In genomic region chr2:177282787-177283533, GRCh38 we compare ENCODE assay signal across 25 cellular contexts. TPM values are rescaled to one million over a fixed set of nuclear protein-coding genes. Genes with fewer than 3 reads are reported as not detected.
DNase-seq lines count a peak whose midpoint lies in the region; ATAC-seq and TF ChIP-seq lines count a peak whose summit lies in the region.
"Had no signal": no experiment of that assay in that cellular context is flagged by ENCODE, and none has a peak within 500 bp of the region (broad histone marks: within the 10 kb centered on the region; RNA-seq: fewer than 3 reads in every experiment).

No MANE protein-coding gene starts in this region.

- no peaks in the 10 kb centered on the region for H3K79me1 ChIP-seq in mesendoderm (ENCODE audit: low read length)

- peak overlapping the region in 3 of 5 experiments; percentile 23 to 73 (median 26) for H3K27ac Mint-ChIP-seq in brain
- H3K27ac Mint-ChIP-seq: activated naive CD4-positive, alpha-beta T cell treated with anti-CD3 and anti-CD28 coated beads for 36 hours; CD4-positive, alpha-beta T cell had no signal

- no peaks in the 10 kb centered on the region for H3K79me2 ChIP-seq in mesendoderm (ENCODE audit: control insufficient read depth, insufficient read depth, low read length)

- no peak overlapping the region for H3K4me2 ChIP-seq in mesendoderm (ENCODE audit: low read length)

- H4K8ac ChIP-seq in mesendoderm (ENCODE audit: low read depth, low read length) = no peak overlapping the region

- peaks cover 25% of the 10 kb centered on the region for H3K4me1 Mint-ChIP-seq in brain

- H3K4me3 ChIP-seq in A673 (ENCODE audit: low read depth, low read length, poor library complexity, severe bottlenecking) = no peak overlapping the region
- H3K4me3 ChIP-seq in mesendoderm (ENCODE audit: low read length) = no peak overlapping the region
- H3K4me3 ChIP-seq: dorsolateral prefrontal cortex, HAP-1, Peyer's patch, SJCRH30 had no signal

- no peak overlapping the region for H2BK15ac ChIP-seq in mesendoderm (replicated peaks; ENCODE audit: low read depth)

- no peaks in the 10 kb centered on the region for H3K27me3 Mint-ChIP-seq in brain
- H3K27me3 Mint-ChIP-seq: CD4-positive, alpha-beta T cell had no signal

- no peak overlapping the region for H3K4me3 Mint-ChIP-seq in brain
- H3K4me3 Mint-ChIP-seq: activated naive CD4-positive, alpha-beta T cell treated with anti-CD3 and anti-CD28 coated beads for 36 hours; CD4-positive, alpha-beta T cell had no signal

- TF ChIP-seq CTCF in A673 (conservative IDR thresholded peaks at IDR 0.05; ENCODE audit: low read depth, low read length) (peak; percentile 45), brain (conservative IDR thresholded peaks at IDR 0.05) (no peak)

- no peak overlapping the region for H2AK5ac ChIP-seq in mesendoderm (ENCODE audit: low read length)

- no TSS peak for BruUV-seq in A673 (replicated peaks; lab: Mats Ljungman, UMichigan)

- H3K27me3 ChIP-seq in A673 (replicated peaks; ENCODE audit: insufficient read depth, low read depth, low read length, poor library complexity) (no peaks in the 10 kb centered on the region), mesendoderm (ENCODE audit: insufficient read depth, low read length, poor library complexity) (no peaks in the 10 kb centered on the region)
- H3K27me3 ChIP-seq: dorsolateral prefrontal cortex, Peyer's patch, SJCRH30 had no signal

- in situ Hi-C loops in KBM-7 (cut with MboI; ENCODE audit: low pct_unique_long_range_greater_than_20kb, low sequenced_read_pairs) = no loop called here

- CTCF ChIA-PET in A673 (lab: Charles Lee) = interaction anchor here (0.6 to 2.0 kb wide), 3 partner anchors 13 to 48 kb away, joined by 3 to 9 read pairs (median 5); no protein-coding TSS in a partner anchor

- no peak overlapping the region for H4K5ac ChIP-seq in mesendoderm (ENCODE audit: low read length)

- no peaks in the 10 kb centered on the region for H3K36me3 Mint-ChIP-seq in brain

- peak overlapping the region; percentile 11 for H3K4ac ChIP-seq in mesendoderm (ENCODE audit: low read depth, low read length)

- DNase-seq in A673 (ENCODE audit: low spot score) (peak; percentile 44), KBM-7 (peak; percentile 42), mesendoderm (no peak), D341Med (ENCODE audit: low spot score) (no peak)
- DNase-seq in effector CD8-positive, alpha-beta T cell (lab: John Stamatoyannopoulos, UW) = no peak
- DNase-seq: activated CD4-positive, alpha-beta T cell treated with anti-CD3 and anti-CD28 coated beads for 4 hours; activated naive CD4-positive, alpha-beta T cell treated with anti-CD3 and anti-CD28 coated beads for 36 hours; activated T-cell treated with anti-CD3 and anti-CD28 coated beads, Interleukin-2, amount 50 U/mL, for 48 hours; CD4-positive, alpha-beta T cell; DMS153; foreskin melanocyte; GDM1; Kasumi-1; NCI-H1048; NCI-H2029; Peyer's patch; stimulated activated CD4-positive, alpha-beta T cell treated with anti-CD3 and anti-CD28 coated beads, Interleukin-15, amount 100 ng/mL, for 24 hours; stimulated activated CD8-positive, alpha-beta memory T cell treated with anti-CD3 and anti-CD28 coated beads, Interleukin-4, amount 100 ng/mL, for 48 hours; T-helper 1 cell had no signal

- no peak for ATAC-seq in SK-N-SH treated with all-trans-retinoic acid at 6 μM for 48 hours
- no peak for ATAC-seq in HG02763 (IDR thresholded peaks at IDR 0.05; ENCODE audit: unreplicated experiment)

- H3K18ac ChIP-seq in mesendoderm (ENCODE audit: low read length) = peak overlapping the region; percentile 56

- WGBS in mesendoderm (ENCODE audit: extremely low coverage, insufficient coverage, low lambda C conversion rate) = no CpG with 5 or more reads among the region's 5 CpGs

- H3K36me3 ChIP-seq in A673 (ENCODE audit: insufficient read depth, low read length, poor library complexity, severe bottlenecking) = no peaks in the 10 kb centered on the region
- no peaks in the 10 kb centered on the region for H3K36me3 ChIP-seq in mesendoderm (ENCODE audit: control insufficient read depth, insufficient read depth, low read length)
- H3K36me3 ChIP-seq: HAP-1, Peyer's patch, SJCRH30 had no signal

- no peaks in the 10 kb centered on the region for H3K9me3 ChIP-seq in A673 (ENCODE audit: low read depth, low read length, poor library complexity, severe bottlenecking)
- H3K9me3 ChIP-seq: HAP-1, Peyer's patch, SJCRH30 had no signal

- intact Hi-C loops in A673 (cut with micrococcal nuclease; ENCODE audit: unreplicated experiment) = no loop called here

- no peak overlapping the region for H2BK5ac ChIP-seq in mesendoderm (ENCODE audit: low read length)

- H3K4me1 ChIP-seq in A673 (ENCODE audit: insufficient read depth, low read length, poor library complexity, severe bottlenecking) (peaks cover 40% of the 10 kb centered on the region), mesendoderm (ENCODE audit: control insufficient read depth, low read depth, low read length) (peaks cover 8% of the 10 kb centered on the region)
- H3K4me1 ChIP-seq: HAP-1 had no signal

- no peak overlapping the region for H3K56ac ChIP-seq in mesendoderm (ENCODE audit: low read length)

- POLR2A ChIA-PET in A673 (lab: Charles Lee; ENCODE audit: low non-redundant PET) = no interaction called here

- no peak overlapping the region for H2BK120ac ChIP-seq in mesendoderm (ENCODE audit: low read depth, low read length)

- H3K9ac ChIP-seq in mesendoderm (ENCODE audit: low read length) = no peak overlapping the region

- H3K27ac ChIP-seq in A673 (ENCODE audit: low read depth, low read length, poor library complexity, severe bottlenecking) (peak overlapping the region; percentile 47), mesendoderm (ENCODE audit: low read depth, low read length) (no peak overlapping the region)
- H3K27ac ChIP-seq: Peyer's patch, SJCRH30 had no signal

- no peaks in the 10 kb centered on the region for H3K9me3 Mint-ChIP-seq in brain
- H3K9me3 Mint-ChIP-seq: activated naive CD4-positive, alpha-beta T cell treated with anti-CD3 and anti-CD28 coated beads for 36 hours; CD4-positive, alpha-beta T cell had no signal

- no peak overlapping the region for H3K23ac ChIP-seq in mesendoderm (ENCODE audit: low read length)

TF ChIP-seq in SK-N-SH treated with all-trans-retinoic acid at 6 μM for 48 hours, 23 proteins besides CTCF, POLR2A, EP300 and RAD21 (continues in another document):
- TF ChIP-seq CSDC2 (CRISPR knock-in tag; IDR thresholded peaks at IDR 0.05) (no peak), ZNF8 (CRISPR knock-in tag; IDR thresholded peaks at IDR 0.05) (no peak), ZFP3 (CRISPR knock-in tag; IDR thresholded peaks at IDR 0.05) (no peak), PPARA (CRISPR knock-in tag; IDR thresholded peaks at IDR 0.05; ENCODE audit: borderline replicate concordance) (no peak), ZFP30 (CRISPR knock-in tag; IDR thresholded peaks at IDR 0.05) (no peak), ZNF565 (CRISPR knock-in tag; conservative IDR thresholded peaks at IDR 0.05; ENCODE audit: low read depth) (no peak), RARB (CRISPR knock-in tag; IDR thresholded peaks at IDR 0.05) (no peak), TOX (CRISPR knock-in tag; IDR thresholded peaks at IDR 0.05; ENCODE audit: borderline replicate concordance) (no peak), SNAI2 (CRISPR knock-in tag; IDR thresholded peaks at IDR 0.05) (no peak), OSR1 (CRISPR knock-in tag; IDR thresholded peaks at IDR 0.05) (no peak), ZC3H10 (CRISPR knock-in tag; IDR thresholded peaks at IDR 0.05) (no peak), TCF4 (CRISPR knock-in tag; IDR thresholded peaks at IDR 0.05; ENCODE audit: borderline replicate concordance) (no peak), POU6F1 (CRISPR knock-in tag; IDR thresholded peaks at IDR 0.05; ENCODE audit: borderline replicate concordance, low read depth) (no peak), BACH2 (CRISPR knock-in tag; IDR thresholded peaks at IDR 0.05; ENCODE audit: borderline replicate concordance) (no peak), GLIS3 (CRISPR knock-in tag; IDR thresholded peaks at IDR 0.05) (no peak), ESRRG (CRISPR knock-in tag; IDR thresholded peaks at IDR 0.05) (no peak), TSHZ2 (CRISPR knock-in tag; IDR thresholded peaks at IDR 0.05) (no peak)

RNA-seq across cellular contexts. Expression of gene NFE2L2, which starts 18.4 kb away (rescaled TPM):
- 72.7 and 80.0 TPM in 2 replicates for total RNA-seq in A673 (2021)
- polyA plus RNA-seq in brain (ENCODE audit: insufficient read depth, low read depth, low replicate concordance) = 30.1 TPM
- polyA plus RNA-seq in mesendoderm (2013, experiment 1 of 2) = 33.0 TPM
- polyA plus RNA-seq in mesendoderm (2013, experiment 2 of 2) = 35.1 TPM

Comparison
In these comparisons a context has a peak if more than half of its experiments do, and no peak if none do; other contexts are left out.
1. DNase-seq: peak in A673 (single experiment) and KBM-7 (single experiment); none in mesendoderm (single experiment), effector CD8-positive, alpha-beta T cell (single experiment) and D341Med (single experiment).